Comparison of ENCODE assay signal across 27 cellular contexts in the genomic region with DNA sequence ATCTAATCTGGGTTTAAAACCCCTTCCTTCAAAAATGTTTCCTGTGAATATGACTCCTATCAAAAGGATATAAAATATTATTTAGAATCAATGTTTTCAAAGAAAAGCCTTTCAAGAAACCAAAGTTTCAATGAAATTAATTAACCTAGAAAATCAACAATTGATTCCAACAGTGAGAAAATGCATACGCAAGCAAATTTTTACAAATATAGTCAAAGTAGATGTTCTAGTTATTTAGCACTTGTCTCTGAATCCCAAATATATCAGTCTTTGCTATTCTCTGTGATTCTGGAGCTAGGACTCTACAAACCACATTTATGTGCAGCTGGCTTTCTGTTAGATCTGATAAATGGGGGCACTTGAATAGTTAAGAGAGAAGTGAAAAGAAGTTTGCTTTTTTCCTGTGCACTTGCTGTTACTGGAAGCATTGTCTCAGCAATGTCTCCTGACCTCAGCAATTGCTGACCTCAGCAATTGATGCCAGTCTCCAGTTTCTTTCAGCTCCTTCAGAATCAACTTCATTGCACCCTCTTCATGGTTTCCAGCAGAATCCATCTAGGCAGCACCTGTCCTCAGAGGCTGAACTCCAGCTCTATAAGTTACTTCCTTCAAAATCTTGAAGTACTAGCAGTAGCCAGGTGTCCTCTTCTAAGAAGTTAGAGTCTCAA.
"Had no signal": no experiment of that assay in that cellular context is flagged by ENCODE, and none has a peak within 500 bp of the region (broad histone marks: within the 10 kb centered on the region; RNA-seq: fewer than 3 reads in every experiment).

No MANE protein-coding gene starts in this region.

- ATAC-seq: effector memory CD8-positive, alpha-beta T cell; esophagus mucosa; gastrocnemius medialis; heart right ventricle; left cardiac atrium; left lung; left ventricle myocardium superior; lower lobe of right lung; mucosa of descending colon had no signal

- H3K4me3 ChIP-seq: esophagus squamous epithelium, gastrocnemius medialis, heart right ventricle, left lung, lower lobe of right lung, mucosa of descending colon had no signal

- H3K36me3 Mint-ChIP-seq: naive B cell had no signal

- H3K27me3 Mint-ChIP-seq: dendritic cell treated with granulocyte-macrophage colony-stimulating factor and Interleukin-4, amounts not matched to agents 40 ng/mL and 50 ng/mL, for 4 days; effector memory CD8-positive, alpha-beta T cell; naive B cell had no signal

- H3K27ac Mint-ChIP-seq: dendritic cell treated with granulocyte-macrophage colony-stimulating factor and Interleukin-4, amounts not matched to agents 40 ng/mL and 50 ng/mL, for 4 days; effector memory CD8-positive, alpha-beta T cell; endodermal cell; mesothelial cell of epicardium; naive B cell had no signal

- H3K9me3 ChIP-seq: esophagus squamous epithelium, gastrocnemius medialis, lower lobe of right lung had no signal

- H3K4me1 Mint-ChIP-seq: naive B cell had no signal

- H3K4me3 Mint-ChIP-seq: dendritic cell treated with granulocyte-macrophage colony-stimulating factor and Interleukin-4, amounts not matched to agents 40 ng/mL and 50 ng/mL, for 4 days; effector memory CD8-positive, alpha-beta T cell; endodermal cell; mesothelial cell of epicardium; naive B cell had no signal

- H3K27me3 ChIP-seq: esophagus squamous epithelium, gastrocnemius medialis, heart right ventricle, left lung had no signal

- H3K27ac ChIP-seq: epithelial cell of prostate, esophagus squamous epithelium, gastrocnemius medialis, heart right ventricle, left lung, lower lobe of right lung had no signal

- DNase-seq: cortex of kidney; effector CD8-positive, alpha-beta T cell; effector memory CD8-positive, alpha-beta T cell; endodermal cell; erythroblast; esophagus squamous epithelium; foreskin fibroblast; foreskin melanocyte; gastrocnemius medialis; glutamatergic neuron; head of caudate nucleus; heart right ventricle; hippocampal formation; left cardiac atrium; left lung; left ventricle myocardium superior; lower lobe of right lung; mesenchymal stem cell; mucosa of descending colon; naive B cell had no signal

- H3K4me1 ChIP-seq: esophagus squamous epithelium, gastrocnemius medialis, heart right ventricle, left lung, lower lobe of right lung had no signal

- H3K36me3 ChIP-seq: esophagus squamous epithelium, gastrocnemius medialis, heart right ventricle, left lung, lower lobe of right lung had no signal

- FAIRE-seq: endometrium, islet of Langerhans, keratinocyte had no signal
